In genomic region chrX:2913118-2913517, GRCh38 we compare ENCODE assay signal across 21 cellular contexts. TPM values are rescaled to one million over a fixed set of nuclear protein-coding genes. Genes with fewer than 3 reads are reported as not detected.
A peak's percentile ranks its signal among the peaks of the same experiment; 100 is the strongest.
DNase-seq lines count a peak whose midpoint lies in the region; ATAC-seq and TF ChIP-seq lines count a peak whose summit lies in the region.
"Had no signal": no experiment of that assay in that cellular context is flagged by ENCODE, and none has a peak within 500 bp of the region (broad histone marks: within the 10 kb centered on the region; RNA-seq: fewer than 3 reads in every experiment).

No MANE protein-coding gene starts in this region.

- H3K9me2 ChIP-seq in GM23248 (ENCODE audit: insufficient read depth): no peaks in the 10 kb centered on the region

- ATAC-seq in Panc1 (no peak), GM21528 (IDR thresholded peaks at IDR 0.05; ENCODE audit: low FRiP score, unreplicated experiment) (no peak)
- ATAC-seq: activated T-cell treated with anti-CD3 and anti-CD28 coated beads, Interleukin-2, amount 50 U/mL, for 4 hours; left cardiac atrium had no signal

- in situ Hi-C loops in Panc1 (cut with HindIII; ENCODE audit: low pct_unique_long_range_greater_than_20kb, low sequenced_read_pairs): no loop called here
- in situ Hi-C loops in GM23248 (cut with MboI): no loop called here

- H3K4me1 Mint-ChIP-seq in type B pancreatic cell (ENCODE audit: unreplicated experiment): no peaks in the 10 kb centered on the region
- H3K4me1 Mint-ChIP-seq: activated CD4-positive, alpha-beta T cell treated with anti-CD3 and anti-CD28 coated beads, Interleukin-2, amount 10 ng/mL, durations not matched to agents 7 days and 5 days; CD8-positive, alpha-beta memory T cell had no signal

- H3K4me1 ChIP-seq in Panc1 (ENCODE audit: control insufficient read depth, insufficient read depth, low read length): no peaks in the 10 kb centered on the region
- no peaks in the 10 kb centered on the region for H3K4me1 ChIP-seq in GM23248 (ENCODE audit: insufficient read depth)
- H3K4me1 ChIP-seq: tibial artery had no signal

- intact Hi-C loops in Panc1 (cut with micrococcal nuclease; ENCODE audit: unreplicated experiment): no loop called here

- H3K27ac ChIP-seq in Panc1 (ENCODE audit: low read length) (no peak overlapping the region), GM23248 (no peak overlapping the region)
- H3K27ac ChIP-seq: tibial artery had no signal

- H4K20me1 ChIP-seq in GM23248 (ENCODE audit: insufficient read depth): no peaks in the 10 kb centered on the region

- DNase-seq in DMS 273 (lab: John Stamatoyannopoulos, UW; ENCODE audit: unreplicated experiment) (peak; percentile 30), DMS 273 treated with DMSO at 0.1 percent for 48 hours (lab: John Stamatoyannopoulos, UW) (no peak), Panc1 (ENCODE audit: low read depth, low spot score) (no peak), fibroblast of pulmonary artery (ENCODE audit: low read depth) (no peak), type B pancreatic cell (ENCODE audit: extremely low spot score, unreplicated experiment) (no peak), GM23248 (no peak), NCI-H187 (lab: John Stamatoyannopoulos, UW) (no peak)
- DNase-seq: 8988T; activated CD4-positive, alpha-beta T cell treated with anti-CD3 and anti-CD28 coated beads, Interleukin-2, amount 10 ng/mL, durations not matched to agents 7 days and 5 days; activated T-cell treated with anti-CD3 and anti-CD28 coated beads, Interleukin-2, amount 50 U/mL, for 4 hours; CD8-positive, alpha-beta memory T cell; erythroblast; GDM1; Kasumi-1; left cardiac atrium; NCI-H1930; NCI-H524 treated with DMSO at 0.1 percent for 48 hours; retina; stimulated activated CD4-positive, alpha-beta T cell treated with anti-CD3 and anti-CD28 coated beads, Interleukin-2, amount 100 ng/mL, for 48 hours; tibial artery had no signal

- H3K36me3 Mint-ChIP-seq in type B pancreatic cell: peaks cover 45% of the 10 kb centered on the region

- H3K4me3 Mint-ChIP-seq in type B pancreatic cell: no peak overlapping the region
- H3K4me3 Mint-ChIP-seq: activated CD4-positive, alpha-beta T cell treated with anti-CD3 and anti-CD28 coated beads, Interleukin-2, amount 10 ng/mL, durations not matched to agents 7 days and 5 days; activated T-cell treated with anti-CD3 and anti-CD28 coated beads, Interleukin-2, amount 50 U/mL, for 4 hours; CD8-positive, alpha-beta memory T cell had no signal

- H3F3A ChIP-seq in GM23248 (ENCODE audit: insufficient read depth): no peaks in the 10 kb centered on the region

- CTCF ChIA-PET in Panc1 (lab: Charles Lee): no interaction called here

- POLR2A ChIA-PET in Panc1 (lab: Charles Lee): no interaction called here

- H3K9ac ChIP-seq in GM23248: no peak overlapping the region

- H3K27me3 Mint-ChIP-seq in type B pancreatic cell: no peaks in the 10 kb centered on the region
- H3K27me3 Mint-ChIP-seq: activated CD4-positive, alpha-beta T cell treated with anti-CD3 and anti-CD28 coated beads, Interleukin-2, amount 10 ng/mL, durations not matched to agents 7 days and 5 days had no signal

- no TSS peak for BruUV-seq in Panc1 (replicated peaks; lab: Mats Ljungman, UMichigan)

- H3K9me3 ChIP-seq in Panc1 (ENCODE audit: control insufficient read depth, insufficient read depth, low read depth, low read length) (no peaks in the 10 kb centered on the region), GM23248 (ENCODE audit: low read depth) (no peaks in the 10 kb centered on the region)
- H3K9me3 ChIP-seq: tibial artery had no signal

- TF ChIP-seq CTCF in Panc1 (IDR thresholded peaks at IDR 0.05) (peak; percentile 46), fibroblast of pulmonary artery (IDR thresholded peaks at IDR 0.05; ENCODE audit: low read length, missing control alignments) (peak; percentile 18), type B pancreatic cell (conservative IDR thresholded peaks at IDR 0.05) (peak; percentile 52)

- H3K4me2 ChIP-seq in GM23248 (ENCODE audit: unreplicated experiment): no peak overlapping the region

- no peaks in the 10 kb centered on the region for H3K79me2 ChIP-seq in GM23248 (ENCODE audit: insufficient read depth)

- H3K4me3 ChIP-seq in Panc1 (ENCODE audit: low read depth in 2 of 2, low read length in 2 of 2) (no peak overlapping the region), fibroblast of pulmonary artery (replicated peaks; ENCODE audit: low read depth, low read length) (no peak overlapping the region), GM23248 (no peak overlapping the region)
- H3K4me3 ChIP-seq: tibial artery had no signal

- no peaks in the 10 kb centered on the region for H3K9me3 Mint-ChIP-seq in type B pancreatic cell
- H3K9me3 Mint-ChIP-seq: activated CD4-positive, alpha-beta T cell treated with anti-CD3 and anti-CD28 coated beads, Interleukin-2, amount 10 ng/mL, durations not matched to agents 7 days and 5 days had no signal

- no peak overlapping the region for H2AFZ ChIP-seq in GM23248

- H3K27me3 ChIP-seq in Panc1 (ENCODE audit: control insufficient read depth, insufficient read depth, low read length) (no peaks in the 10 kb centered on the region), GM23248 (replicated peaks; ENCODE audit: insufficient read depth) (no peaks in the 10 kb centered on the region)
- H3K27me3 ChIP-seq: tibial artery had no signal

- 17 to 43% methylated on average over 2 to 3 of the region's 3 CpGs for WGBS in GM23248 (ENCODE audit: low coverage in 1 of 2, low lambda C conversion rate in 2 of 2, missing lambda C conversion rate in 2 of 2), 2 experiments

- no peaks in the 10 kb centered on the region for H3K36me3 ChIP-seq in Panc1 (ENCODE audit: control insufficient read depth, insufficient read depth, low read length)
- H3K36me3 ChIP-seq in GM23248 (ENCODE audit: low read depth): no peaks in the 10 kb centered on the region

- no peak overlapping the region for H3K27ac Mint-ChIP-seq in type B pancreatic cell
- H3K27ac Mint-ChIP-seq: activated CD4-positive, alpha-beta T cell treated with anti-CD3 and anti-CD28 coated beads, Interleukin-2, amount 10 ng/mL, durations not matched to agents 7 days and 5 days had no signal

RNA-seq across cellular contexts. Expression of gene ARSD, which starts 16.0 kb away (rescaled TPM):
- total RNA-seq in Panc1 (2021; ENCODE audit: unreplicated experiment): 12.7 TPM
- 13.5 TPM for polyA plus RNA-seq in Panc1 (2012; ENCODE audit: insufficient read length)
- total RNA-seq in type B pancreatic cell (ENCODE audit: low replicate concordance): 38.7 and 54.6 TPM in 2 replicates
- 11.7 and 12.3 TPM in 2 replicates for total RNA-seq in GM23248 (2014; rRNA removed; shearing (Covaris generic))
- 9.2 and 10.7 TPM in 2 replicates for polyA plus RNA-seq in GM23248 (2016; fragmentation: Nextera tagmentation; extraction: Ambion mirVana)
